Comparison of ENCODE assay signal across 1 cellular context in the genomic region with DNA sequence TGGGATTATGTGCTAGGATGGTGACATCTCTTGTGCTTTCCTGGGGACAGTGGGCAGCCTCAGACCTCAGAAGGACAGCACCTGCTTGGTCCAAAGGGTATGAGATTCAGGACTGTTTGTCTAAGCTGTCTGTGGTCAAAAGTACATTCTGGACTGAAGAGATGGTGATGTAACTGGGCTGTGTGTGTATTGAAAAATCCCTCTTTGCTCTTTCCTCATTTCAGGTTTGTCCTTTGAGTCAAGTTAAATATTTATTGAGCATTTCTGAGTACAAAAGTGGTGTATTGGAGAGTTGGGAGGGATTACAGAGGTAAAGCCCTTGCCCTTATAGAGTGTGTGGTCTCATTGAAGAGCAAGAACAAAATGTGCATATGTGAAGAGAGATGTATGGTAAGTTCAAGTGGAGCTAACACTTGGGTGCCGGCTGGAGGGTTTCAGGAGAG.
TF ChIP-seq lines count a peak whose summit lies in the region.

No MANE protein-coding gene starts in this region.

TF ChIP-seq in HepG2, 621 proteins besides CTCF, POLR2A, EP300 and RAD21 (continued from another document and continues in another):
- TF ChIP-seq, protein P1, sequence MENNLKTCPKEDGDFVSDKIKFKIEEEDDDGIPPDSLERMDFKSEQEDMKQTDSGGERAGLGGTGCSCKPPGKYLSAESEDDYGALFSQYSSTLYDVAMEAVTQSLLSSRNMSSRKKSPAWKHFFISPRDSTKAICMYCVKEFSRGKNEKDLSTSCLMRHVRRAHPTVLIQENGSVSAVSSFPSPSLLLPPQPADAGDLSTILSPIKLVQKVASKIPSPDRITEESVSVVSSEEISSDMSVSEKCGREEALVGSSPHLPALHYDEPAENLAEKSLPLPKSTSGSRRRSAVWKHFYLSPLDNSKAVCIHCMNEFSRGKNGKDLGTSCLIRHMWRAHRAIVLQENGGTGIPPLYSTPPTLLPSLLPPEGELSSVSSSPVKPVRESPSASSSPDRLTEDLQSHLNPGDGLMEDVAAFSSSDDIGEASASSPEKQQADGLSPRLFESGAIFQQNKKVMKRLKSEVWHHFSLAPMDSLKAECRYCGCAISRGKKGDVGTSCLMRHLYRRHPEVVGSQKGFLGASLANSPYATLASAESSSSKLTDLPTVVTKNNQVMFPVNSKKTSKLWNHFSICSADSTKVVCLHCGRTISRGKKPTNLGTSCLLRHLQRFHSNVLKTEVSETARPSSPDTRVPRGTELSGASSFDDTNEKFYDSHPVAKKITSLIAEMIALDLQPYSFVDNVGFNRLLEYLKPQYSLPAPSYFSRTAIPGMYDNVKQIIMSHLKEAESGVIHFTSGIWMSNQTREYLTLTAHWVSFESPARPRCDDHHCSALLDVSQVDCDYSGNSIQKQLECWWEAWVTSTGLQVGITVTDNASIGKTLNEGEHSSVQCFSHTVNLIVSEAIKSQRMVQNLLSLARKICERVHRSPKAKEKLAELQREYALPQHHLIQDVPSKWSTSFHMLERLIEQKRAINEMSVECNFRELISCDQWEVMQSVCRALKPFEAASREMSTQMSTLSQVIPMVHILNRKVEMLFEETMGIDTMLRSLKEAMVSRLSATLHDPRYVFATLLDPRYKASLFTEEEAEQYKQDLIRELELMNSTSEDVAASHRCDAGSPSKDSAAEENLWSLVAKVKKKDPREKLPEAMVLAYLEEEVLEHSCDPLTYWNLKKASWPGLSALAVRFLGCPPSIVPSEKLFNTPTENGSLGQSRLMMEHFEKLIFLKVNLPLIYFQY (CRISPR knock-in tag; IDR thresholded peaks at IDR 0.05; ENCODE audit: borderline replicate concordance): peak; percentile 41; the same call in 1 of the 2 replicates
- TF ChIP-seq LCORL (IDR thresholded peaks at IDR 0.05) (peak; percentile 92), LCORL (CRISPR knock-in tag; IDR thresholded peaks at IDR 0.05) (peak; percentile 99), POGZ (CRISPR knock-in tag; IDR thresholded peaks at IDR 0.05) (peak; percentile 74), MED1 (CRISPR knock-in tag; IDR thresholded peaks at IDR 0.05) (peak; percentile 95), PPARG (CRISPR knock-in tag; conservative IDR thresholded peaks at IDR 0.05) (peak; percentile 94), ZNF605 (CRISPR knock-in tag; IDR thresholded peaks at IDR 0.05) (peak; percentile 73), ZNF331 (CRISPR knock-in tag; IDR thresholded peaks at IDR 0.05) (peak; percentile 94), CREM (IDR thresholded peaks at IDR 0.05) (peak; percentile 91), CREM (CRISPR knock-in tag; IDR thresholded peaks at IDR 0.05) (no peak), SOX5 (CRISPR knock-in tag; IDR thresholded peaks at IDR 0.05; ENCODE audit: borderline replicate concordance) (peak; percentile 93), UBTF (CRISPR knock-in tag; IDR thresholded peaks at IDR 0.05) (peak; percentile 60; the same call in 1 of the 2 replicates), ZNF430 (CRISPR knock-in tag; IDR thresholded peaks at IDR 0.05) (0 out of 2 replicates have a peak, but pooled peaks have one; percentile 41), ISL2 (CRISPR knock-in tag; IDR thresholded peaks at IDR 0.05) (peak; percentile 97), SSRP1 (CRISPR knock-in tag; IDR thresholded peaks at IDR 0.05) (peak; percentile 73; the same call in 1 of the 2 replicates), MEIS1 (CRISPR knock-in tag; IDR thresholded peaks at IDR 0.05; ENCODE audit: borderline replicate concordance) (peak; percentile 76; the same call in 1 of the 2 replicates), ATF7 (IDR thresholded peaks at IDR 0.05) (peak; percentile 84), ATF7 (CRISPR knock-in tag; IDR thresholded peaks at IDR 0.05) (peak; percentile 80; the same call in 1 of the 2 replicates), SIX1 (CRISPR knock-in tag; IDR thresholded peaks at IDR 0.05; ENCODE audit: borderline replicate concordance) (peak; percentile 90), POLR2AphosphoS5 (IDR thresholded peaks at IDR 0.05; ENCODE audit: low read depth, low read length) (peak; percentile 30; the same call in 1 of the 2 replicates), GPN1 (CRISPR knock-in tag; IDR thresholded peaks at IDR 0.05; ENCODE audit: borderline replicate concordance) (no peak), TAF1 (CRISPR knock-in tag; IDR thresholded peaks at IDR 0.05) (no peak), BHLHE40 (IDR thresholded peaks at IDR 0.05; ENCODE audit: low read length) (peak; percentile 48)
- TF ChIP-seq, protein P2, sequence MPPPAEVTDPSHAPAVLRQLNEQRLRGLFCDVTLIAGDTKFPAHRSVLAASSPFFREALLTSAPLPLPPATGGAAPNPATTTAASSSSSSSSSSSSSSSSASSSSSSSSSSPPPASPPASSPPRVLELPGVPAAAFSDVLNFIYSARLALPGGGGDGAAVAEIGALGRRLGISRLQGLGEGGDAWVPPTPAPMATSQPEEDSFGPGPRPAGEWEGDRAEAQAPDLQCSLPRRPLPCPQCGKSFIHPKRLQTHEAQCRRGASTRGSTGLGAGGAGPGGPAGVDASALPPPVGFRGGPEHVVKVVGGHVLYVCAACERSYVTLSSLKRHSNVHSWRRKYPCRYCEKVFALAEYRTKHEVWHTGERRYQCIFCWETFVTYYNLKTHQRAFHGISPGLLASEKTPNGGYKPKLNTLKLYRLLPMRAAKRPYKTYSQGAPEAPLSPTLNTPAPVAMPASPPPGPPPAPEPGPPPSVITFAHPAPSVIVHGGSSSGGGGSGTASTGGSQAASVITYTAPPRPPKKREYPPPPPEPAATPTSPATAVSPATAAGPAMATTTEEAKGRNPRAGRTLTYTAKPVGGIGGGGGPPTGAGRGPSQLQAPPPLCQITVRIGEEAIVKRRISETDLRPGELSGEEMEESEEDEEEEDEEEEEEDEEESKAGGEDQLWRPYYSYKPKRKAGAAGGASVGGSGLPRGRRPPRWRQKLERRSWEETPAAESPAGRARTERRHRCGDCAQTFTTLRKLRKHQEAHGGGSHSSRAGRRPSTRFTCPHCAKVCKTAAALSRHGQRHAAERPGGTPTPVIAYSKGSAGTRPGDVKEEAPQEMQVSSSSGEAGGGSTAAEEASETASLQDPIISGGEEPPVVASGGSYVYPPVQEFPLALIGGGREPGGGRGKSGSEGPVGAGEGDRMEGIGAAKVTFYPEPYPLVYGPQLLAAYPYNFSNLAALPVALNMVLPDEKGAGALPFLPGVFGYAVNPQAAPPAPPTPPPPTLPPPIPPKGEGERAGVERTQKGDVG (CRISPR knock-in tag; IDR thresholded peaks at IDR 0.05; ENCODE audit: borderline replicate concordance): 0 out of 2 replicates have a peak, but pooled peaks have one; percentile 48
- TF ChIP-seq, protein P3, sequence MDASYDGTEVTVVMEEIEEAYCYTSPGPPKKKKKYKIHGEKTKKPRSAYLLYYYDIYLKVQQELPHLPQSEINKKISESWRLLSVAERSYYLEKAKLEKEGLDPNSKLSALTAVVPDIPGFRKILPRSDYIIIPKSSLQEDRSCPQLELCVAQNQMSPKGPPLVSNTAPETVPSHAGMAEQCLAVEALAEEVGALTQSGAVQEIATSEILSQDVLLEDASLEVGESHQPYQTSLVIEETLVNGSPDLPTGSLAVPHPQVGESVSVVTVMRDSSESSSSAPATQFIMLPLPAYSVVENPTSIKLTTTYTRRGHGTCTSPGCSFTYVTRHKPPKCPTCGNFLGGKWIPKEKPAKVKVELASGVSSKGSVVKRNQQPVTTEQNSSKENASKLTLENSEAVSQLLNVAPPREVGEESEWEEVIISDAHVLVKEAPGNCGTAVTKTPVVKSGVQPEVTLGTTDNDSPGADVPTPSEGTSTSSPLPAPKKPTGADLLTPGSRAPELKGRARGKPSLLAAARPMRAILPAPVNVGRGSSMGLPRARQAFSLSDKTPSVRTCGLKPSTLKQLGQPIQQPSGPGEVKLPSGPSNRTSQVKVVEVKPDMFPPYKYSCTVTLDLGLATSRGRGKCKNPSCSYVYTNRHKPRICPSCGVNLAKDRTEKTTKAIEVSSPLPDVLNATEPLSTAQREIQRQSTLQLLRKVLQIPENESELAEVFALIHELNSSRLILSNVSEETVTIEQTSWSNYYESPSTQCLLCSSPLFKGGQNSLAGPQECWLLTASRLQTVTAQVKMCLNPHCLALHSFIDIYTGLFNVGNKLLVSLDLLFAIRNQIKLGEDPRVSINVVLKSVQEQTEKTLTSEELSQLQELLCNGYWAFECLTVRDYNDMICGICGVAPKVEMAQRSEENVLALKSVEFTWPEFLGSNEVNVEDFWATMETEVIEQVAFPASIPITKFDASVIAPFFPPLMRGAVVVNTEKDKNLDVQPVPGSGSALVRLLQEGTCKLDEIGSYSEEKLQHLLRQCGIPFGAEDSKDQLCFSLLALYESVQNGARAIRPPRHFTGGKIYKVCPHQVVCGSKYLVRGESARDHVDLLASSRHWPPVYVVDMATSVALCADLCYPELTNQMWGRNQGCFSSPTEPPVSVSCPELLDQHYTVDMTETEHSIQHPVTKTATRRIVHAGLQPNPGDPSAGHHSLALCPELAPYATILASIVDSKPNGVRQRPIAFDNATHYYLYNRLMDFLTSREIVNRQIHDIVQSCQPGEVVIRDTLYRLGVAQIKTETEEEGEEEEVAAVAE (CRISPR knock-in tag; IDR thresholded peaks at IDR 0.05; ENCODE audit: borderline replicate concordance): 0 out of 2 replicates have a peak, but pooled peaks have one; percentile 51
- TF ChIP-seq, protein P4, sequence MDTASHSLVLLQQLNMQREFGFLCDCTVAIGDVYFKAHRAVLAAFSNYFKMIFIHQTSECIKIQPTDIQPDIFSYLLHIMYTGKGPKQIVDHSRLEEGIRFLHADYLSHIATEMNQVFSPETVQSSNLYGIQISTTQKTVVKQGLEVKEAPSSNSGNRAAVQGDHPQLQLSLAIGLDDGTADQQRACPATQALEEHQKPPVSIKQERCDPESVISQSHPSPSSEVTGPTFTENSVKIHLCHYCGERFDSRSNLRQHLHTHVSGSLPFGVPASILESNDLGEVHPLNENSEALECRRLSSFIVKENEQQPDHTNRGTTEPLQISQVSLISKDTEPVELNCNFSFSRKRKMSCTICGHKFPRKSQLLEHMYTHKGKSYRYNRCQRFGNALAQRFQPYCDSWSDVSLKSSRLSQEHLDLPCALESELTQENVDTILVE (CRISPR knock-in tag; IDR thresholded peaks at IDR 0.05): peak; percentile 85; the same call in 1 of the 2 replicates
- TF ChIP-seq, protein P5, sequence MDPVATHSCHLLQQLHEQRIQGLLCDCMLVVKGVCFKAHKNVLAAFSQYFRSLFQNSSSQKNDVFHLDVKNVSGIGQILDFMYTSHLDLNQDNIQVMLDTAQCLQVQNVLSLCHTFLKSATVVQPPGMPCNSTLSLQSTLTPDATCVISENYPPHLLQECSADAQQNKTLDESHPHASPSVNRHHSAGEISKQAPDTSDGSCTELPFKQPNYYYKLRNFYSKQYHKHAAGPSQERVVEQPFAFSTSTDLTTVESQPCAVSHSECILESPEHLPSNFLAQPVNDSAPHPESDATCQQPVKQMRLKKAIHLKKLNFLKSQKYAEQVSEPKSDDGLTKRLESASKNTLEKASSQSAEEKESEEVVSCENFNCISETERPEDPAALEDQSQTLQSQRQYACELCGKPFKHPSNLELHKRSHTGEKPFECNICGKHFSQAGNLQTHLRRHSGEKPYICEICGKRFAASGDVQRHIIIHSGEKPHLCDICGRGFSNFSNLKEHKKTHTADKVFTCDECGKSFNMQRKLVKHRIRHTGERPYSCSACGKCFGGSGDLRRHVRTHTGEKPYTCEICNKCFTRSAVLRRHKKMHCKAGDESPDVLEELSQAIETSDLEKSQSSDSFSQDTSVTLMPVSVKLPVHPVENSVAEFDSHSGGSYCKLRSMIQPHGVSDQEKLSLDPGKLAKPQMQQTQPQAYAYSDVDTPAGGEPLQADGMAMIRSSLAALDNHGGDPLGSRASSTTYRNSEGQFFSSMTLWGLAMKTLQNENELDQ (CRISPR knock-in tag; IDR thresholded peaks at IDR 0.05; ENCODE audit: borderline replicate concordance): no peak
- TF ChIP-seq, protein P6, sequence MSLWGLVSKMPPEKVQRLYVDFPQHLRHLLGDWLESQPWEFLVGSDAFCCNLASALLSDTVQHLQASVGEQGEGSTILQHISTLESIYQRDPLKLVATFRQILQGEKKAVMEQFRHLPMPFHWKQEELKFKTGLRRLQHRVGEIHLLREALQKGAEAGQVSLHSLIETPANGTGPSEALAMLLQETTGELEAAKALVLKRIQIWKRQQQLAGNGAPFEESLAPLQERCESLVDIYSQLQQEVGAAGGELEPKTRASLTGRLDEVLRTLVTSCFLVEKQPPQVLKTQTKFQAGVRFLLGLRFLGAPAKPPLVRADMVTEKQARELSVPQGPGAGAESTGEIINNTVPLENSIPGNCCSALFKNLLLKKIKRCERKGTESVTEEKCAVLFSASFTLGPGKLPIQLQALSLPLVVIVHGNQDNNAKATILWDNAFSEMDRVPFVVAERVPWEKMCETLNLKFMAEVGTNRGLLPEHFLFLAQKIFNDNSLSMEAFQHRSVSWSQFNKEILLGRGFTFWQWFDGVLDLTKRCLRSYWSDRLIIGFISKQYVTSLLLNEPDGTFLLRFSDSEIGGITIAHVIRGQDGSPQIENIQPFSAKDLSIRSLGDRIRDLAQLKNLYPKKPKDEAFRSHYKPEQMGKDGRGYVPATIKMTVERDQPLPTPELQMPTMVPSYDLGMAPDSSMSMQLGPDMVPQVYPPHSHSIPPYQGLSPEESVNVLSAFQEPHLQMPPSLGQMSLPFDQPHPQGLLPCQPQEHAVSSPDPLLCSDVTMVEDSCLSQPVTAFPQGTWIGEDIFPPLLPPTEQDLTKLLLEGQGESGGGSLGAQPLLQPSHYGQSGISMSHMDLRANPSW (CRISPR knock-in tag; IDR thresholded peaks at IDR 0.05; ENCODE audit: borderline replicate concordance): peak; percentile 83; the same call in 1 of the 2 replicates
- TF ChIP-seq, protein P7, sequence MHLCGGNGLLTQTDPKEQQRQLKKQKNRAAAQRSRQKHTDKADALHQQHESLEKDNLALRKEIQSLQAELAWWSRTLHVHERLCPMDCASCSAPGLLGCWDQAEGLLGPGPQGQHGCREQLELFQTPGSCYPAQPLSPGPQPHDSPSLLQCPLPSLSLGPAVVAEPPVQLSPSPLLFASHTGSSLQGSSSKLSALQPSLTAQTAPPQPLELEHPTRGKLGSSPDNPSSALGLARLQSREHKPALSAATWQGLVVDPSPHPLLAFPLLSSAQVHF (CRISPR knock-in tag; IDR thresholded peaks at IDR 0.05): no peak
